1 cellular context compared by ENCODE assay signal in the genomic region with DNA sequence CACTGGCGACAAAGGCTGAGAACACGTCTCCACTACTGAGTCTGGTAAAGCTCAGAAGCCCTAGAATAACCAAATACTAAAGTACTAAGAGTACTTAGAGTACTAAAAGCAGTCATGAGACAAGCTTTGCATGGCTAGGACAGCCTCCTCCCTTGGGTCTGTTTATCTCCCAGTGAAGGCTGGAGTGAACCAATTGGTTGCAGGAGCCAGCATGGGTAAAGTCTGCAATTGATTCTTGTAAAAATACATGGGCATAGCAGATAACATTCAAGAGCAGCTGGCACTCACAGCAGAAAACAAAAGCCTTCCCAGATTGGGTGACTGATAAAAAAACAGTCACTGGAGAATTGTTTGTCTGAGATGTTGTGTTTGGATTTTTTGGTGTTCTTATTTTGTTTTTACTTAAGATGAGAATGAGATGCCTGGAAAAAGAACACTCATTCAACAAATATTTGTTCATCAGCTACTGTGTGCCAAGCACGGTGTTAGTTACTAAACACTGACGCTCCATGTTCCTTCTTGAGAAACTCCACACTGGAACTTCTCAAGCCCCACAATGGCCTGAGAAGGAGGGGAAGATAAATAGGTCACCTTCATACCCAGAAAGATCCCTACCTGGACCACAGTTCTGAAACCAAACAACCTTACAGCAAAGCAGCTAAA.
A peak's percentile ranks its signal among the peaks of the same experiment; 100 is the strongest.
TF ChIP-seq lines count a peak whose summit lies in the region.

No MANE protein-coding gene starts in this region.

TF ChIP-seq in HEK293, 187 proteins besides CTCF, POLR2A, EP300 and RAD21 (continued from another document):
- TF ChIP-seq, protein P1, sequence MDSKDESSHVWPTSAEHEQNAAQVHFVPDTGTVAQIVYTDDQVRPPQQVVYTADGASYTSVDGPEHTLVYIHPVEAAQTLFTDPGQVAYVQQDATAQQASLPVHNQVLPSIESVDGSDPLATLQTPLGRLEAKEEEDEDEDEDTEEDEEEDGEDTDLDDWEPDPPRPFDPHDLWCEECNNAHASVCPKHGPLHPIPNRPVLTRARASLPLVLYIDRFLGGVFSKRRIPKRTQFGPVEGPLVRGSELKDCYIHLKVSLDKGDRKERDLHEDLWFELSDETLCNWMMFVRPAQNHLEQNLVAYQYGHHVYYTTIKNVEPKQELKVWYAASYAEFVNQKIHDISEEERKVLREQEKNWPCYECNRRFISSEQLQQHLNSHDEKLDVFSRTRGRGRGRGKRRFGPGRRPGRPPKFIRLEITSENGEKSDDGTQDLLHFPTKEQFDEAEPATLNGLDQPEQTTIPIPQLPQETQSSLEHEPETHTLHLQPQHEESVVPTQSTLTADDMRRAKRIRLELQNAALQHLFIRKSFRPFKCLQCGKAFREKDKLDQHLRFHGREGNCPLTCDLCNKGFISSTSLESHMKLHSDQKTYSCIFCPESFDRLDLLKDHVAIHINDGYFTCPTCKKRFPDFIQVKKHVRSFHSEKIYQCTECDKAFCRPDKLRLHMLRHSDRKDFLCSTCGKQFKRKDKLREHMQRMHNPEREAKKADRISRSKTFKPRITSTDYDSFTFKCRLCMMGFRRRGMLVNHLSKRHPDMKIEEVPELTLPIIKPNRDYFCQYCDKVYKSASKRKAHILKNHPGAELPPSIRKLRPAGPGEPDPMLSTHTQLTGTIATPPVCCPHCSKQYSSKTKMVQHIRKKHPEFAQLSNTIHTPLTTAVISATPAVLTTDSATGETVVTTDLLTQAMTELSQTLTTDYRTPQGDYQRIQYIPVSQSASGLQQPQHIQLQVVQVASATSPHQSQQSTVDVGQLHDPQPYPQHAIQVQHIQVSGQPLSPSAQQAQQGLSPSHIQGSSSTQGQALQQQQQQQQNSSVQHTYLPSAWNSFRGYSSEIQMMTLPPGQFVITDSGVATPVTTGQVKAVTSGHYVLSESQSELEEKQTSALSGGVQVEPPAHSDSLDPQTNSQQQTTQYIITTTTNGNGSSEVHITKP (tag by site-specific recombination; IDR thresholded peaks at IDR 0.05) = peak; percentile 80
- 0 out of 2 replicates have a peak, but pooled peaks have one; percentile 8 for TF ChIP-seq FEZF1 (tag by site-specific recombination; IDR thresholded peaks at IDR 0.05)
- TF ChIP-seq ZNF394 (tag by site-specific recombination; IDR thresholded peaks at IDR 0.05; ENCODE audit: borderline replicate concordance) = no peak
